Comparison of ENCODE assay signal across 16 cellular contexts in the genomic region with DNA sequence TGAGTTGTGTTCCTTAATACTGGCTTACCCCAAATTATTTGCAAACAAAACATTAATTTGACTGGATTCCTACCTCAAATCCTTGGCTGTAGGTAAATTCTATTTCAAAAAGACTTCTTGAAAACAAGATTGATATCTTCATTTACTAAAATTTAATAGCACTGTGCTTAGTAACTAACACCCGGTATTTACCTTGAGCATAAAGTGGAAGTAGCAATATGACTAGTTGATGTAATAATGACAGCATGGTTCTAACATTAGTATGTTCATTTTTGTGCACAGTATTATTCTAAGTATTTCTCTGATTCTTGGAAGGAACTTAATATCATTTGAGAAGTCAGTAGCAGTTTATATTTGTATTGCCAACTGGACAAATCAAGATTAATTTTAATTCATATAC.
A peak's percentile ranks its signal among the peaks of the same experiment; 100 is the strongest.
DNase-seq lines count a peak whose midpoint lies in the region; ATAC-seq and TF ChIP-seq lines count a peak whose summit lies in the region.
"Had no signal": no experiment of that assay in that cellular context is flagged by ENCODE, and none has a peak within 500 bp of the region (broad histone marks: within the 10 kb centered on the region; RNA-seq: fewer than 3 reads in every experiment).

No MANE protein-coding gene starts in this region.

- no peaks in the 10 kb centered on the region for H3K9me3 Mint-ChIP-seq in nephron
- H3K9me3 Mint-ChIP-seq: stimulated activated naive B cell treated with anti-CD40 and anti-IgM and Interleukin-4, amounts not matched to agents 10 μg/mL and 1 μg/mL and 100 μg/mL, for 72 hours had no signal

- peak; percentile 68 for ATAC-seq in GM18499 (IDR thresholded peaks at IDR 0.05; ENCODE audit: insufficient read depth, unreplicated experiment)
- ATAC-seq in GM21737 (IDR thresholded peaks at IDR 0.05; ENCODE audit: unreplicated experiment): peak; percentile 60
- peak; percentile 43 for ATAC-seq in HG03565 (IDR thresholded peaks at IDR 0.05; ENCODE audit: unreplicated experiment)
- ATAC-seq in mucosa of descending colon: no peak

- H3K36me3 ChIP-seq in mucosa of descending colon (ENCODE audit: low read depth): no peaks in the 10 kb centered on the region

- H3K27ac Mint-ChIP-seq in nephron: peak overlapping the region; percentile 24 to 57 (median 53)
- H3K27ac Mint-ChIP-seq: stimulated activated naive B cell treated with anti-CD40 and anti-IgM and Interleukin-4, amounts not matched to agents 10 μg/mL and 1 μg/mL and 100 μg/mL, for 72 hours had no signal

- H3K36me3 Mint-ChIP-seq in nephron (ENCODE audit: low read depth): peaks cover 24% of the 10 kb centered on the region

- peaks cover 24% of the 10 kb centered on the region for H3K4me1 Mint-ChIP-seq in nephron

- H3K9me3 ChIP-seq in mucosa of descending colon: no peaks in the 10 kb centered on the region
- H3K9me3 ChIP-seq: SJSA1 had no signal

- no peak overlapping the region for H3K4me3 Mint-ChIP-seq in nephron
- H3K4me3 Mint-ChIP-seq: stimulated activated naive B cell treated with anti-CD40 and anti-IgM and Interleukin-4, amounts not matched to agents 10 μg/mL and 1 μg/mL and 100 μg/mL, for 72 hours had no signal

- no peak overlapping the region for H3K4me3 ChIP-seq in mucosa of descending colon
- H3K4me3 ChIP-seq: SJSA1 had no signal

- H3K4me1 ChIP-seq in mucosa of descending colon (ENCODE audit: low read depth): no peaks in the 10 kb centered on the region

- no peak for DNase-seq in NCI-H226
- no peak for DNase-seq in NCI-H1105 treated with DMSO at 0.1 percent for 48 hours (lab: John Stamatoyannopoulos, UW)
- no peak for DNase-seq in mucosa of descending colon
- DNase-seq: activated CD4-positive, alpha-beta T cell treated with anti-CD3 and anti-CD28 coated beads, Interleukin-2, amount 50 U/mL, for 1 hour; cerebellar nuclear complex; glutamatergic neuron; kidney; NCI-H1417; NCI-H446; small intestine; stimulated activated naive B cell treated with anti-CD40 and anti-IgM and Interleukin-4, amounts not matched to agents 10 μg/mL and 1 μg/mL and 100 μg/mL, for 72 hours had no signal

- H3K27me3 Mint-ChIP-seq in nephron (ENCODE audit: low read depth): no peaks in the 10 kb centered on the region
- H3K27me3 Mint-ChIP-seq: stimulated activated naive B cell treated with anti-CD40 and anti-IgM and Interleukin-4, amounts not matched to agents 10 μg/mL and 1 μg/mL and 100 μg/mL, for 72 hours had no signal

- TF ChIP-seq CTCF in nephron (IDR thresholded peaks at IDR 0.05; ENCODE audit: unreplicated experiment in 3 of 3) (no peak), mucosa of descending colon (IDR thresholded peaks at IDR 0.05) (no peak)

- intact Hi-C loops in mucosa of descending colon (cut with DNase I, micrococcal nuclease): no loop called here
